8 cellular contexts compared by ENCODE assay signal in the genomic region with DNA sequence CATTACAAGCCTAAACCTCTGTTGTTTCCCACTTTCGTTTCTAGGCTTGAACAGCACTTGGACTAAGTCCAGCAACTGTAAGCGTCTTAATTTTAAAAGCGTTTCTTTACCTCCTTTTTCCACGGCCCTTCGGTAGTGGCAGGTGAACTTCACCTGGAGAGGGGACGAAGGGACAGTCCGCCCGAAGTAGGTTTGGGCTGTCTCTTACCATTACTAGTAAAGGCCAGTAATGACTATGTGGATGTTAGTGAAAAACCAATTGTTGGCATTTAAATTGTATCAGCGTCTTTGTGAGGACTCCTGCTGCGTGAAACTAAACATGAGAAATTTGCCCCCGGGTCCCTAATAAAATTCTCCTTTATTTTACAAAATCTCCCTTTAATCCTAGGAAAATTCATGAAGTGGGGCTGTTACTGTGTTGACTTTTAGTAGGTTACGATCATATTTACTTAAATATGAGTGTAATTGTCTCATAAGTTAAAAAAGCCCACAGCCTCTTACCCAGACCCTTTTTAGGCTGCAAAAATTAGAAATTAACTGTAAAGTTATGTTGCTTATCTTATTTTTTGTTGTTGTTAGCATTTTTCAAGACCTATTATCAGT. TPM values are rescaled to one million over a fixed set of nuclear protein-coding genes. Genes with fewer than 3 reads are reported as not detected.
DNase-seq lines count a peak whose midpoint lies in the region; ATAC-seq, FAIRE-seq and TF ChIP-seq lines count a peak whose summit lies in the region.

No MANE protein-coding gene starts in this region.

- peaks cover 13% of the 10 kb centered on the region for H3K4me1 Mint-ChIP-seq in Caco-2 (ENCODE audit: low read depth, unreplicated experiment)

- H3K79me2 ChIP-seq in GM12878 (ENCODE audit: control insufficient read depth, insufficient read depth, low read length), result no peaks in the 10 kb centered on the region

- peak overlapping the region; percentile 76 for H2AFZ ChIP-seq in GM12878 (ENCODE audit: control insufficient read depth, low read depth, low read length)

- TF ChIP-seq POLR2A in GM12878 (IDR thresholded peaks at IDR 0.05; ENCODE audit: low read depth, low read length), result no peak

- TF ChIP-seq EP300 in GM12878 (IDR thresholded peaks at IDR 0.05; ENCODE audit: borderline replicate concordance in 1 of 2, control insufficient read depth in 1 of 2, low read depth in 2 of 2, low read length in 2 of 2), result no peak

- BruUV-seq in Caco-2 (replicated peaks; lab: Mats Ljungman, UMichigan) (TSS peak; percentile 36), GM12878 (replicated peaks; lab: Mats Ljungman, UMichigan) (TSS peak; percentile 57)

- H3K9me3 Mint-ChIP-seq in Caco-2 (ENCODE audit: unreplicated experiment), result no peaks in the 10 kb centered on the region

- H3K4me1 ChIP-seq in Caco-2 (peaks cover 15% of the 10 kb centered on the region; the same call in 1 of the 2 replicates), GM12878 (ENCODE audit: control insufficient read depth, insufficient read depth, low read length) (peaks cover 8% of the 10 kb centered on the region)

- 5% methylated on average over 12 of the region's 12 CpGs for WGBS in GM12878 (ENCODE audit: insufficient coverage, insufficient replicate concordance, low lambda C conversion rate, missing lambda C conversion rate)

- no peaks in the 10 kb centered on the region; the same call in 1 of the 2 replicates for H3K36me3 ChIP-seq in Caco-2 (ENCODE audit: control insufficient read depth, insufficient read depth, low read length)
- no peaks in the 10 kb centered on the region for H3K36me3 ChIP-seq in GM12878 (ENCODE audit: control insufficient read depth in 2 of 2, insufficient read depth in 2 of 2, low read length in 1 of 2)
- H3K36me3 ChIP-seq in kidney epithelial cell (ENCODE audit: control insufficient read depth, insufficient read depth, low read length), result no peaks in the 10 kb centered on the region

- no peaks in the 10 kb centered on the region for H3K27me3 Mint-ChIP-seq in Caco-2 (ENCODE audit: insufficient read depth, unreplicated experiment)

- POLR2A ChIA-PET in Caco-2 (lab: Charles Lee) (interaction anchor here (1.1 to 1.4 kb wide), 2 partner anchors 346 to 442 kb away, joined by 3 to 9 read pairs; no protein-coding TSS in a partner anchor), GM12878 (lab: Charles Lee) (no interaction called here)

- no peak for FAIRE-seq in GM12878 (lab: Jason Lieb, UNC)

- ATAC-seq in GM12878, result peak; percentile 29; the same call in 2 of the 3 replicates

- RAD21 ChIA-PET in GM12878 (lab: Charles Lee; ENCODE audit: unreplicated experiment), result interaction anchor here (1.0 kb wide), 1 partner anchor 346 kb away, joined by 4 read pairs; no protein-coding TSS in a partner anchor

- TF ChIP-seq CTCF in Caco-2 (IDR thresholded peaks at IDR 0.05; ENCODE audit: insufficient read depth in 1 of 2, low read depth in 1 of 2, low read length in 1 of 2, severe bottlenecking in 1 of 2, unreplicated experiment in 1 of 2) (no peak), GM12878 (IDR thresholded peaks at IDR 0.05 in 2 of 3, conservative IDR thresholded peaks at IDR 0.05 in 1 of 3; ENCODE audit: control insufficient read depth in 2 of 3, extremely low read depth in 1 of 3, insufficient read depth in 1 of 3, low read depth in 3 of 3, low read length in 3 of 3) (no peak), kidney epithelial cell (IDR thresholded peaks at IDR 0.05; ENCODE audit: insufficient read depth, low read length, poor library complexity, severe bottlenecking) (no peak)

- peak overlapping the region; percentile 41 for H3K9ac ChIP-seq in GM12878 (ENCODE audit: control insufficient read depth, insufficient read depth, low read length)

- H3K4me3 ChIP-seq in Caco-2 (ENCODE audit: low read depth, low read length) (peak overlapping the region; percentile 91), GM12878 (peak overlapping the region; percentile 86), kidney epithelial cell (ENCODE audit: low read depth, low read length) (peak overlapping the region; percentile 78)

- H3K27ac ChIP-seq in GM12878 (ENCODE audit: control insufficient read depth, insufficient read depth) (no peak overlapping the region), substantia nigra (ENCODE audit: low read depth, low read length, poor library complexity, severe bottlenecking) (peak overlapping the region; percentile 96)

- peak overlapping the region; percentile 84 for H3K4me2 ChIP-seq in GM12878 (ENCODE audit: control insufficient read depth, insufficient read depth)

- SMC1A ChIA-PET in GM12878 (lab: Charles Lee; ENCODE audit: uncharacterized antibody, unreplicated experiment), result no interaction called here

- H3K27ac Mint-ChIP-seq in Caco-2 (ENCODE audit: unreplicated experiment), result peak overlapping the region; percentile 90

- in situ Hi-C loops in GM12878 (cut with MboI), result no loop called here

- peak overlapping the region; percentile 89 for H3K4me3 Mint-ChIP-seq in Caco-2 (ENCODE audit: unreplicated experiment)

- H3K36me3 Mint-ChIP-seq in Caco-2 (ENCODE audit: insufficient read depth, unreplicated experiment), result peaks cover 18% of the 10 kb centered on the region

- H3K9me3 ChIP-seq in Caco-2, result no peaks in the 10 kb centered on the region
- no peaks in the 10 kb centered on the region for H3K9me3 ChIP-seq in GM12878 (replicated peaks; ENCODE audit: control insufficient read depth, insufficient read depth, low read length)

- no peak for TF ChIP-seq RAD21 in GM12878 (IDR thresholded peaks at IDR 0.05; ENCODE audit: insufficient read depth, low read depth, low read length)

- intact Hi-C loops in Caco-2 (cut with micrococcal nuclease; ENCODE audit: unreplicated experiment) (loop anchor here (2.0 to 5.0 kb wide), 4 partner anchors 25 to 348 kb away; no protein-coding TSS in a partner anchor), GM12878 (cut with micrococcal nuclease; ENCODE audit: unreplicated experiment) (loop anchor here (2.0 to 10.0 kb wide), 2 partner anchors 107 to 1991 kb away; no protein-coding TSS in a partner anchor)

- CTCF ChIA-PET in Caco-2 (lab: Charles Lee), result interaction anchor here (0.5 to 0.6 kb wide), 2 partner anchors 38 to 82 kb away, joined by 3 to 4 read pairs; no protein-coding TSS in a partner anchor
- CTCF ChIA-PET in GM12878 (lab: Yijun Ruan, JAX), result interaction anchor here (1.1 to 2.2 kb wide), 5 partner anchors 17 to 349 kb away, joined by 3 to 13 read pairs (median 8); no protein-coding TSS in a partner anchor

- DNase-seq in Caco-2 (no peak), HT-29 (ENCODE audit: low spot score) (peak; percentile 73), GM12878 (ENCODE audit: low read depth, low spot score) (peak; percentile 30), kidney epithelial cell (ENCODE audit: low read depth) (no peak), substantia nigra (lab: John Stamatoyannopoulos, UW) (peak in 4 of 49 donors; percentile 41 to 79 (median 55)), SHP77 (lab: John Stamatoyannopoulos, UW) (no peak), Kasumi-1 (lab: John Stamatoyannopoulos, UW) (no peak), NCI-H2171 treated with DMSO at 0.1 percent for 48 hours (lab: John Stamatoyannopoulos, UW) (no peak)

- H3K27me3 ChIP-seq in Caco-2 (replicated peaks; ENCODE audit: control insufficient read depth, insufficient read depth, low read length) (no peaks in the 10 kb centered on the region), GM12878 (replicated peaks in 1 of 2; ENCODE audit: control insufficient read depth in 2 of 2, insufficient read depth in 2 of 2, low read length in 1 of 2) (peaks cover 6% of the 10 kb centered on the region in 2 experiments), kidney epithelial cell (ENCODE audit: control insufficient read depth, insufficient read depth, low read length) (no peaks in the 10 kb centered on the region)

- H4K20me1 ChIP-seq in GM12878 (ENCODE audit: control insufficient read depth, insufficient read depth), result 0 out of 2 replicates have a peak, but pooled peaks cover 6% of the 10 kb centered on the region

TF ChIP-seq in GM12878, 131 proteins besides CTCF, POLR2A, EP300 and RAD21:
- TF ChIP-seq IRF4 (IDR thresholded peaks at IDR 0.05; ENCODE audit: low read depth, low read length) (0 out of 2 replicates have a peak, but pooled peaks have one; percentile 7), ZNF24 (IDR thresholded peaks at IDR 0.05) (no peak)
- TF ChIP-seq, protein P1, sequence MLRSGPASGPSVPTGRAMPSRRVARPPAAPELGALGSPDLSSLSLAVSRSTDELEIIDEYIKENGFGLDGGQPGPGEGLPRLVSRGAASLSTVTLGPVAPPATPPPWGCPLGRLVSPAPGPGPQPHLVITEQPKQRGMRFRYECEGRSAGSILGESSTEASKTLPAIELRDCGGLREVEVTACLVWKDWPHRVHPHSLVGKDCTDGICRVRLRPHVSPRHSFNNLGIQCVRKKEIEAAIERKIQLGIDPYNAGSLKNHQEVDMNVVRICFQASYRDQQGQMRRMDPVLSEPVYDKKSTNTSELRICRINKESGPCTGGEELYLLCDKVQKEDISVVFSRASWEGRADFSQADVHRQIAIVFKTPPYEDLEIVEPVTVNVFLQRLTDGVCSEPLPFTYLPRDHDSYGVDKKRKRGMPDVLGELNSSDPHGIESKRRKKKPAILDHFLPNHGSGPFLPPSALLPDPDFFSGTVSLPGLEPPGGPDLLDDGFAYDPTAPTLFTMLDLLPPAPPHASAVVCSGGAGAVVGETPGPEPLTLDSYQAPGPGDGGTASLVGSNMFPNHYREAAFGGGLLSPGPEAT (IDR thresholded peaks at IDR 0.05; ENCODE audit: low read depth), result 0 out of 2 replicates have a peak, but pooled peaks have one; percentile 7

RNA-seq across cellular contexts. Expression of gene ITM2B, which starts 1.0 kb away (rescaled TPM):
- total RNA-seq in Caco-2 (2022) (202 and 224 TPM in 2 replicates), GM12878 (2014; rRNA removed) (2.7 and 3.2 TPM in 2 replicates), GM12878 (2014; rRNA removed; fragmentation: Illumina TruSeq; extraction: Trizol) (4.6 and 4.8 TPM in 2 replicates), GM12878 (2021) (6.8 and 7.2 TPM in 2 replicates), kidney epithelial cell (241 and 246 TPM in 2 replicates)
- 175 and 177 TPM in 2 replicates for total RNA-seq in HT-29 (2014; rRNA removed; shearing (Covaris generic))
- 1.9 and 2.3 TPM in 2 replicates for total RNA-seq in GM12878 (2013; cell fraction: nucleolus; rRNA removed)
- 9.4 TPM for polyA plus RNA-seq in GM12878 (2011; ENCODE audit: low read depth)
- polyA plus RNA-seq in GM12878 (2011; rRNA removed) (18.1 and 22.6 TPM in 2 replicates), GM12878 (2014; fragmentation: Illumina TruSeq; extraction: Trizol) (6.4 and 10.4 TPM in 2 replicates), GM12878 (2014; fragmentation: Nextera tagmentation; extraction: Ambion mirVana) (1 to 10 TPM; 3.3 to 5.0 TPM), GM12878 (2014; rRNA removed) (2.5 and 4.6 TPM in 2 replicates), GM12878 (2016; fragmentation: Nextera tagmentation; extraction: Ambion mirVana) (1 to 10 TPM; 4.5 to 5.0 TPM)
- 7.1 and 10.4 TPM in 2 replicates for polyA plus RNA-seq in GM12878 (2011; cell fraction: cytosol; rRNA removed)
- polyA plus RNA-seq in GM12878 (2011; cell fraction: nucleus; rRNA removed), result 4.8 and 6.8 TPM in 2 replicates
- 17.1 and 24.4 TPM in 2 replicates for polyA plus RNA-seq in GM12878 (2012)
- polyA minus RNA-seq in GM12878 (2011; rRNA and poly(A)+ RNA removed), result 2.6 and 6.4 TPM in 2 replicates
- 3.3 and 6.5 TPM in 2 replicates for polyA minus RNA-seq in GM12878 (2011; cell fraction: cytosol; rRNA and poly(A)+ RNA removed)
- polyA minus RNA-seq in GM12878 (2011; cell fraction: nucleus; rRNA and poly(A)+ RNA removed), result 0.60 and 0.77 TPM in 2 replicates

Comparison
In these comparisons a context has a peak if more than half of its experiments do, and no peak if none do; other contexts are left out.
1. DNase-seq: peak in HT-29 (single experiment) and GM12878 (single experiment); none in Caco-2 (0 of 2), kidney epithelial cell (single experiment), SHP77 (0 of 2), Kasumi-1 (0 of 2) and NCI-H2171 treated with DMSO at 0.1 percent for 48 hours (single experiment).
2. RNA of gene ITM2B, which starts 1.0 kb away (total RNA-seq): 241 to 246 TPM in kidney epithelial cell, 202 to 224 TPM in Caco-2 and 175 to 177 TPM in HT-29; 1.9 to 7.2 TPM in GM12878; every median in the first group is over 10 times any median in the second.
3. Peak in every context shown above with its lines, with median percentiles within 50 percentile points of each other: H3K4me3 ChIP-seq.